In genomic region chr20:32261644-32262043, GRCh38 we compare ENCODE assay signal across 29 cellular contexts.
"Had no signal": no experiment of that assay in that cellular context is flagged by ENCODE, and none has a peak within 500 bp of the region (broad histone marks: within the 10 kb centered on the region; RNA-seq: fewer than 3 reads in every experiment).

No MANE protein-coding gene starts in this region.

- H3K36me3 Mint-ChIP-seq: stimulated activated effector memory CD8-positive, alpha-beta T cell treated with anti-CD3 and anti-CD28 coated beads, Interleukin-12 subunit alpha, Interleukin-12 subunit beta, amount 100 ng/mL, for 72 hours; stimulated activated memory B cell treated with anti-CD40 and anti-IgM and Interleukin-4, amounts not matched to agents 10 μg/mL and 1 μg/mL and 100 μg/mL, for 72 hours; stimulated activated naive B cell treated with anti-CD40 and anti-IgM and Interleukin-4, amounts not matched to agents 10 μg/mL and 1 μg/mL and 100 μg/mL, for 72 hours; type B pancreatic cell had no signal

- H3K9me3 ChIP-seq: stomach, suprapubic skin, testis, thoracic aorta, thyroid gland, tibial artery, tibial nerve, transverse colon, upper lobe of left lung, upper lobe of right lung, uterus, vagina had no signal

- H3K4me3 Mint-ChIP-seq: stimulated activated effector memory CD8-positive, alpha-beta T cell treated with anti-CD3 and anti-CD28 coated beads, Interleukin-12 subunit alpha, Interleukin-12 subunit beta, amount 100 ng/mL, for 72 hours; stimulated activated memory B cell treated with anti-CD40 and anti-IgM and Interleukin-4, amounts not matched to agents 10 μg/mL and 1 μg/mL and 100 μg/mL, for 72 hours; stimulated activated naive B cell treated with anti-CD40 and anti-IgM and Interleukin-4, amounts not matched to agents 10 μg/mL and 1 μg/mL and 100 μg/mL, for 72 hours; stimulated activated naive CD8-positive, alpha-beta T cell treated with anti-CD3 and anti-CD28 coated beads, Interleukin-15, amount 100 ng/mL, for 72 hours; stimulated activated naive CD8-positive, alpha-beta T cell treated with anti-CD3 and anti-CD28 coated beads, Interleukin-15, Interleukin-2, amounts not matched to agents 100 ng/mL and 50 ng/mL, for 24 hours; type B pancreatic cell had no signal

- ATAC-seq: stimulated activated effector memory CD8-positive, alpha-beta T cell treated with anti-CD3 and anti-CD28 coated beads, Interleukin-12 subunit alpha, Interleukin-12 subunit beta, amount 100 ng/mL, for 72 hours; stimulated activated memory B cell treated with anti-CD40 and anti-IgM and Interleukin-4, amounts not matched to agents 10 μg/mL and 1 μg/mL and 100 μg/mL, for 72 hours; stimulated activated naive B cell treated with anti-CD40 and anti-IgM and Interleukin-4, amounts not matched to agents 10 μg/mL and 1 μg/mL and 100 μg/mL, for 72 hours; stimulated activated naive CD8-positive, alpha-beta T cell treated with anti-CD3 and anti-CD28 coated beads, Interleukin-15, amount 100 ng/mL, for 72 hours; stimulated activated naive CD8-positive, alpha-beta T cell treated with anti-CD3 and anti-CD28 coated beads, Interleukin-15, Interleukin-2, amounts not matched to agents 100 U/mL and 50 U/mL, for 24 hours; upper lobe of right lung had no signal

- H3K36me3 ChIP-seq: stomach, suprapubic skin, thoracic aorta, thyroid gland, tibial artery, tibial nerve, transverse colon, upper lobe of left lung, upper lobe of right lung, uterus, vagina had no signal

- FAIRE-seq: urothelium cell line had no signal

- H3K27me3 ChIP-seq: stomach, suprapubic skin, testis, thyroid gland, tibial artery, tibial nerve, transverse colon, upper lobe of left lung, upper lobe of right lung, uterus, vagina had no signal

- H3K27ac Mint-ChIP-seq: stimulated activated effector memory CD8-positive, alpha-beta T cell treated with anti-CD3 and anti-CD28 coated beads, Interleukin-12 subunit alpha, Interleukin-12 subunit beta, amount 100 ng/mL, for 72 hours; stimulated activated memory B cell treated with anti-CD40 and anti-IgM and Interleukin-4, amounts not matched to agents 10 μg/mL and 1 μg/mL and 100 μg/mL, for 72 hours; stimulated activated naive B cell treated with anti-CD40 and anti-IgM and Interleukin-4, amounts not matched to agents 10 μg/mL and 1 μg/mL and 100 μg/mL, for 72 hours; stimulated activated naive CD8-positive, alpha-beta T cell treated with anti-CD3 and anti-CD28 coated beads, Interleukin-15, amount 100 ng/mL, for 72 hours; stimulated activated naive CD8-positive, alpha-beta T cell treated with anti-CD3 and anti-CD28 coated beads, Interleukin-15, Interleukin-2, amounts not matched to agents 100 ng/mL and 50 ng/mL, for 24 hours; type B pancreatic cell had no signal

- DNase-seq: stimulated activated CD4-positive, alpha-beta T cell treated with anti-CD3 and anti-CD28 coated beads, Interleukin-2, amount 100 ng/mL, for 48 hours; stimulated activated CD4-positive, alpha-beta T cell treated with anti-CD3 and anti-CD28 coated beads, Interleukin-4, amount 100 ng/mL, for 1 hour; stimulated activated CD4-positive, alpha-beta T cell treated with anti-CD3 and anti-CD28 coated beads, Interleukin-4, amount 100 ng/mL, for 24 hours; stimulated activated CD4-positive, alpha-beta T cell treated with anti-CD3 and anti-CD28 coated beads, Interleukin-4, amount 100 ng/mL, for 4 hours; stimulated activated CD8-positive, alpha-beta memory T cell treated with anti-CD3 and anti-CD28 coated beads, Interleukin-4, amount 100 ng/mL, for 48 hours; stimulated activated naive B cell treated with anti-CD40 and anti-IgM and Interleukin-4, amounts not matched to agents 10 μg/mL and 1 μg/mL and 100 μg/mL, for 72 hours; stimulated activated naive CD4-positive, alpha-beta T cell; stimulated activated naive CD4-positive, alpha-beta T cell treated with Interleukin-2 at 50 U/mL for 16 hours; stimulated activated naive CD8-positive, alpha-beta T cell treated with anti-CD3 and anti-CD28 coated beads, Interleukin-15, amount 100 ng/mL, for 72 hours; stimulated activated naive CD8-positive, alpha-beta T cell treated with anti-CD3 and anti-CD28 coated beads, Interleukin-15, Interleukin-2, amounts not matched to agents 100 U/mL and 50 U/mL, for 24 hours; stomach; substantia nigra; testis; thyroid gland; tibial artery; transverse colon; trophoblast cell; upper lobe of left lung; uterus had no signal

- H3K9me3 Mint-ChIP-seq: stimulated activated effector memory CD8-positive, alpha-beta T cell treated with anti-CD3 and anti-CD28 coated beads, Interleukin-12 subunit alpha, Interleukin-12 subunit beta, amount 100 ng/mL, for 72 hours; stimulated activated memory B cell treated with anti-CD40 and anti-IgM and Interleukin-4, amounts not matched to agents 10 μg/mL and 1 μg/mL and 100 μg/mL, for 72 hours; stimulated activated naive B cell treated with anti-CD40 and anti-IgM and Interleukin-4, amounts not matched to agents 10 μg/mL and 1 μg/mL and 100 μg/mL, for 72 hours; stimulated activated naive CD8-positive, alpha-beta T cell treated with anti-CD3 and anti-CD28 coated beads, Interleukin-15, amount 100 ng/mL, for 72 hours; stimulated activated naive CD8-positive, alpha-beta T cell treated with anti-CD3 and anti-CD28 coated beads, Interleukin-15, Interleukin-2, amounts not matched to agents 100 ng/mL and 50 ng/mL, for 24 hours; type B pancreatic cell had no signal

- H3K27ac ChIP-seq: stomach, suprapubic skin, testis, thoracic aorta, thyroid gland, tibial artery, tibial nerve, transverse colon, upper lobe of left lung, upper lobe of right lung, uterus, vagina had no signal

- H3K4me3 ChIP-seq: stomach, suprapubic skin, testis, thoracic aorta, thyroid gland, tibial artery, tibial nerve, transverse colon, upper lobe of left lung, upper lobe of right lung, uterus, vagina had no signal

- H3K27me3 Mint-ChIP-seq: stimulated activated memory B cell treated with anti-CD40 and anti-IgM and Interleukin-4, amounts not matched to agents 10 μg/mL and 1 μg/mL and 100 μg/mL, for 72 hours; stimulated activated naive B cell treated with anti-CD40 and anti-IgM and Interleukin-4, amounts not matched to agents 10 μg/mL and 1 μg/mL and 100 μg/mL, for 72 hours; stimulated activated naive CD8-positive, alpha-beta T cell treated with anti-CD3 and anti-CD28 coated beads, Interleukin-15, amount 100 ng/mL, for 72 hours; stimulated activated naive CD8-positive, alpha-beta T cell treated with anti-CD3 and anti-CD28 coated beads, Interleukin-15, Interleukin-2, amounts not matched to agents 100 ng/mL and 50 ng/mL, for 24 hours had no signal

- H3K4me1 ChIP-seq: suprapubic skin, testis, thyroid gland, tibial artery, tibial nerve, upper lobe of left lung, upper lobe of right lung, uterus, vagina had no signal
